In the genomic region with DNA sequence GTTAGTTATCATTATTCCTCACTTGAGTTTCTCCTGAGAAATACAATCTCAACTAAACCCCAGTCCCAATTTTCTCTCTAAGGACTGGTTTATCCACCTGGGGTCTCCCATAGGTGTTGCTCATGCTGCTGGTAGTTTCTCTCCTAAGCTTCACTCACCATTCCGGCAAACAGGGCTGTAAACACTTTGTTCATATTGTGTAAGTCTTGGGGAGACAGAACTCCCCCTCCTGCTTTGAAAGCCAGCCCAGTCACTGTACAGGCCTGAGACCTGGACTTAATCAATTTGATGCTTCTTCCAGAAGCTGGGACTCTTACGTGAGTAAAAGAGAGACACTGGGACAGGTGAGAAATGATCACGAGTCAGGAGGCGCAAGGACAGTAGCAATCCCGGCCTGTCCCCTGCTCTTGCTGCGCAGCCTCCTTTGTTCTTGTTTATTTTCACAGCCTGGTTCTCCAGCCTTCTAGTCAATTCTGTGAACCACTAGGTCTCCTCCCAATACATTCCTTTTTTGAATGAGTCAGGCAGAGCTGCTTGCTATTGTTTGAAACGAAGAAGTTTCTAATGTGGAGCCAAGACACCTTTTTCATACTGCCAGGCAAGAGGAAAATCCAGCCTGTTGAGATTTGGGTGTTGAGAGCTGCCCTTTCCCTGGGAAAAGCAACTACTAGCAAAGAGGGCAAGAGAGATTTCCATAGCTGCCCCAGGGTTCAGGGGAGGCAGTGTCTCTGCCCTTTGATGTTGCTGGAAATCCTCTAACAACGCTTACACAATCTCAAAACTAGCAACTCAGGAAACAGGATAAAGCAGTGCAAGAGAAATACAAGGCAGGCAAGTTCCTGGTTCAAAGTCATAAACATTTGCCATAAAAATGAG, we compare ENCODE assay signal across 1 cellular context.
TF ChIP-seq lines count a peak whose summit lies in the region.

No MANE protein-coding gene starts in this region.

TF ChIP-seq in SK-N-SH, 30 proteins besides CTCF, POLR2A, EP300 and RAD21:
- TF ChIP-seq POLR2AphosphoS5 (IDR thresholded peaks at IDR 0.05; ENCODE audit: low read depth, low read length) (no peak), GATA2 (CRISPR knock-in tag; IDR thresholded peaks at IDR 0.05) (no peak), RXRA (IDR thresholded peaks at IDR 0.05; ENCODE audit: borderline replicate concordance, low read depth) (no peak), NFIC (IDR thresholded peaks at IDR 0.05; ENCODE audit: borderline replicate concordance) (no peak), SMC3 (IDR thresholded peaks at IDR 0.05; ENCODE audit: low read depth, low read length) (no peak), EZH2phosphoT487 (IDR thresholded peaks at IDR 0.05; ENCODE audit: borderline replicate concordance, low read depth) (no peak), RCOR1 (IDR thresholded peaks at IDR 0.05; ENCODE audit: low read length) (no peak), TAF1 (IDR thresholded peaks at IDR 0.05; ENCODE audit: borderline replicate concordance, low read depth, low read length) (no peak)
- TF ChIP-seq, protein P1, sequence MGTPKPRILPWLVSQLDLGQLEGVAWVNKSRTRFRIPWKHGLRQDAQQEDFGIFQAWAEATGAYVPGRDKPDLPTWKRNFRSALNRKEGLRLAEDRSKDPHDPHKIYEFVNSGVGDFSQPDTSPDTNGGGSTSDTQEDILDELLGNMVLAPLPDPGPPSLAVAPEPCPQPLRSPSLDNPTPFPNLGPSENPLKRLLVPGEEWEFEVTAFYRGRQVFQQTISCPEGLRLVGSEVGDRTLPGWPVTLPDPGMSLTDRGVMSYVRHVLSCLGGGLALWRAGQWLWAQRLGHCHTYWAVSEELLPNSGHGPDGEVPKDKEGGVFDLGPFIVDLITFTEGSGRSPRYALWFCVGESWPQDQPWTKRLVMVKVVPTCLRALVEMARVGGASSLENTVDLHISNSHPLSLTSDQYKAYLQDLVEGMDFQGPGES (IDR thresholded peaks at IDR 0.05; ENCODE audit: low read depth, low read length), result no peak
- TF ChIP-seq, protein P2, sequence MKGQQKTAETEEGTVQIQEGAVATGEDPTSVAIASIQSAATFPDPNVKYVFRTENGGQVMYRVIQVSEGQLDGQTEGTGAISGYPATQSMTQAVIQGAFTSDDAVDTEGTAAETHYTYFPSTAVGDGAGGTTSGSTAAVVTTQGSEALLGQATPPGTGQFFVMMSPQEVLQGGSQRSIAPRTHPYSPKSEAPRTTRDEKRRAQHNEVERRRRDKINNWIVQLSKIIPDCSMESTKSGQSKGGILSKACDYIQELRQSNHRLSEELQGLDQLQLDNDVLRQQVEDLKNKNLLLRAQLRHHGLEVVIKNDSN (IDR thresholded peaks at IDR 0.05; ENCODE audit: borderline replicate concordance, low read depth), result no peak
TF ChIP-seq in SK-N-SH: peak in this region for 0.
